In genomic region chr5:145971108-145971507, GRCh38 we compare ENCODE assay signal across 3 cellular contexts.
A peak's percentile ranks its signal among the peaks of the same experiment; 100 is the strongest.
TF ChIP-seq lines count a peak whose summit lies in the region.

No MANE protein-coding gene starts in this region.

TF ChIP-seq in IMR-90, 13 proteins besides CTCF, POLR2A, EP300 and RAD21:
- TF ChIP-seq MAZ (IDR thresholded peaks at IDR 0.05; ENCODE audit: borderline replicate concordance, low read depth, low read length) = no peak
TF ChIP-seq in IMR-90: peak in this region for 0.

TF ChIP-seq in K562, 482 proteins besides CTCF, POLR2A, EP300 and RAD21:
- no peak; the same call in 1 of the 2 replicates for TF ChIP-seq CEBPG (CRISPR knock-in tag; IDR thresholded peaks at IDR 0.05)
- TF ChIP-seq CEBPG (tag; conservative IDR thresholded peaks at IDR 0.05 in 1 of 2, IDR thresholded peaks at IDR 0.05 in 1 of 2) = peak in 1 of 2 experiments; percentile 70; a peak in 2 of 4 replicates
- TF ChIP-seq TBL1XR1 (IDR thresholded peaks at IDR 0.05; ENCODE audit: low read length in 2 of 2) = no peak
- TF ChIP-seq ZNF354B (CRISPR knock-in tag; IDR thresholded peaks at IDR 0.05) = no peak

TF ChIP-seq in SK-N-SH treated with all-trans-retinoic acid at 6 μM for 48 hours, 23 proteins besides CTCF, POLR2A, EP300 and RAD21:
- no peak for TF ChIP-seq CSRNP3 (CRISPR knock-in tag; IDR thresholded peaks at IDR 0.05)
- TF ChIP-seq, protein P1, sequence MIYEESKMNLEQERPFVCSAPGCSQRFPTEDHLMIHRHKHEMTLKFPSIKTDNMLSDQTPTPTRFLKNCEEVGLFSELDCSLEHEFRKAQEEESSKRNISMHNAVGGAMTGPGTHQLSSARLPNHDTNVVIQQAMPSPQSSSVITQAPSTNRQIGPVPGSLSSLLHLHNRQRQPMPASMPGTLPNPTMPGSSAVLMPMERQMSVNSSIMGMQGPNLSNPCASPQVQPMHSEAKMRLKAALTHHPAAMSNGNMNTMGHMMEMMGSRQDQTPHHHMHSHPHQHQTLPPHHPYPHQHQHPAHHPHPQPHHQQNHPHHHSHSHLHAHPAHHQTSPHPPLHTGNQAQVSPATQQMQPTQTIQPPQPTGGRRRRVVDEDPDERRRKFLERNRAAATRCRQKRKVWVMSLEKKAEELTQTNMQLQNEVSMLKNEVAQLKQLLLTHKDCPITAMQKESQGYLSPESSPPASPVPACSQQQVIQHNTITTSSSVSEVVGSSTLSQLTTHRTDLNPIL (CRISPR knock-in tag; IDR thresholded peaks at IDR 0.05; ENCODE audit: low read depth) = no peak
- TF ChIP-seq TCF4 (CRISPR knock-in tag; IDR thresholded peaks at IDR 0.05; ENCODE audit: borderline replicate concordance) = no peak
- TF ChIP-seq BACH2 (CRISPR knock-in tag; IDR thresholded peaks at IDR 0.05; ENCODE audit: borderline replicate concordance) = no peak
- no peak for TF ChIP-seq CSDC2 (CRISPR knock-in tag; IDR thresholded peaks at IDR 0.05)
- TF ChIP-seq SNAI2 (CRISPR knock-in tag; IDR thresholded peaks at IDR 0.05) = no peak
- no peak for TF ChIP-seq ZNF565 (CRISPR knock-in tag; conservative IDR thresholded peaks at IDR 0.05; ENCODE audit: low read depth)
- TF ChIP-seq PPARA (CRISPR knock-in tag; IDR thresholded peaks at IDR 0.05; ENCODE audit: borderline replicate concordance) = no peak
- TF ChIP-seq ZNF8 (CRISPR knock-in tag; IDR thresholded peaks at IDR 0.05) = no peak
- no peak for TF ChIP-seq TSHZ2 (CRISPR knock-in tag; IDR thresholded peaks at IDR 0.05)
- TF ChIP-seq ARNTL (CRISPR knock-in tag; IDR thresholded peaks at IDR 0.05; ENCODE audit: borderline replicate concordance, low read depth) = no peak
- TF ChIP-seq TOX (CRISPR knock-in tag; IDR thresholded peaks at IDR 0.05; ENCODE audit: borderline replicate concordance) = no peak
- TF ChIP-seq ZNF70 (CRISPR knock-in tag; IDR thresholded peaks at IDR 0.05) = no peak
- no peak for TF ChIP-seq OSR1 (CRISPR knock-in tag; IDR thresholded peaks at IDR 0.05)
- no peak for TF ChIP-seq RARB (CRISPR knock-in tag; IDR thresholded peaks at IDR 0.05)
- TF ChIP-seq ZC3H10 (CRISPR knock-in tag; IDR thresholded peaks at IDR 0.05) = no peak
- no peak for TF ChIP-seq ZFP3 (CRISPR knock-in tag; IDR thresholded peaks at IDR 0.05)
- TF ChIP-seq ZFP30 (CRISPR knock-in tag; IDR thresholded peaks at IDR 0.05) = no peak
